3 cellular contexts compared by ENCODE assay signal in the genomic region with DNA sequence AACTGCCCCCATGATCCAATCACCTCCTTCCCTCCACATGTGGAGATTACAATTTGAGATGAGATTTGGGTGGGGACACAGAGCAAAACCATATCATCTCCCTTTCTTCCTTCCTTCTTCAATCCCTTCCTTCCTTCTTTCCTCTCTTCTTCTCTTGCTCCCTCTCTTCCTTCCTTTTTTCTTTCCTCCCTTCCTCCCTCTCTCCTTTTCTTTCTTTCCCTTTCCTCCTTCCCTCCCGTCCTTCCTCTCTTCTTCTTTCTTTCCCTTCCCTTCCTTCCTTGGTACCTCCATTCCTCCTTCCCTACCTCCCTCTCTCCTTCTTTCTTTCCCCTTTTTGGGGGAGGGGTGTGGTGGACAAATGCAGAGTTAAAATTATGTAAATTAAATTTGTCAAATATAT.
"Had no signal": no experiment of that assay in that cellular context is flagged by ENCODE, and none has a peak within 500 bp of the region (broad histone marks: within the 10 kb centered on the region; RNA-seq: fewer than 3 reads in every experiment).

No MANE protein-coding gene starts in this region.

- DNase-seq: GDM1, GF-D8 had no signal

- H3K4me3 ChIP-seq: GM12878 had no signal
